11 cellular contexts compared by ENCODE assay signal in the genomic region with DNA sequence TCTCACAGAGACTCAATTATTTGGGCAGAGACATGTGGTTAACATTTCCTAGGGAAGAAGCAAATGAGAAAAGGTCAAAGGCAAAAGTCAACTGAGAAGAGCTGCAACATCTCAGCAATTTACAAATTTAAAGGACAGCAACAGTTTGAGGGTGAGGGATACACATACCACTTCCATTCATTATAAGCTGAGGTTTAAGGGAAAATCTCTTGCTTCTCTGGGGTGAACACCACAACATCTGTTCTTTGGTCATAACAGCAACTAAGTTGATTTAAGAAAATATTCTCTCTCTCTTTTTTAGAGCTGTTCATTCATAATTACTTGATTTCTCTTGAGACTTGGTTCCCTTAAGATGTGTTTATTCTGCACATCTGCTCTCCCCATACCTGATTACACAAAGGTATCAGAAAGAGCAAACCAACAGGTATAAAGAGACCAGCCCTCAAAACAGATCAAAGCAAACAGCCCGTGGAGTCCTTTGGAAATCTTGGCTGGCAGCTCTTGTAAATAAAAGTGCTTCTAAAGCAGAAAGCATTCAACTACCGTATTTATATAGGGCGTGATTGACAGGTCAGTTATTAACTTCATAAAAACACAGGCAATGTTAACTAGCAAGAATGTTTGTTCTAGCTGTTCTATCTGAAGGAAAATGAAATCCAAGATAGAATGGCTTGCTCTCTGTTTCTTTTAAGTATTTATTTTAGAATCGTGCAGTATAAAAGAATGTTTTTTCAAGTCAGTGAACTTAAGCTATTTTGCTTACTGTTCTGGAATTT.
DNase-seq lines count a peak whose midpoint lies in the region; ATAC-seq and TF ChIP-seq lines count a peak whose summit lies in the region.
"Had no signal": no experiment of that assay in that cellular context is flagged by ENCODE, and none has a peak within 500 bp of the region (broad histone marks: within the 10 kb centered on the region; RNA-seq: fewer than 3 reads in every experiment).

No MANE protein-coding gene starts in this region.

- DNase-seq in NCI-H2081 (lab: John Stamatoyannopoulos, UW) (peak; percentile 20 to 71), NCI-H2081 treated with DMSO at 0.1 percent for 48 hours (lab: John Stamatoyannopoulos, UW) (no peak), RPMI8226 (peak; percentile 7), left lung (no peak), tibial nerve (ENCODE audit: low spot score in 2 of 2) (no peak)
- no peak for DNase-seq in stimulated activated naive CD8-positive, alpha-beta T cell treated with anti-CD3 and anti-CD28 coated beads, Interleukin-15, Interleukin-2, amounts not matched to agents 100 U/mL and 50 U/mL, for 24 hours
- DNase-seq: ACHN; activated naive CD4-positive, alpha-beta T cell treated with Interleukin-2 at 50 U/mL for 16 hours; NK-92 treated with Interleukin-12 subunit alpha and Interleukin-12 subunit beta, amount 100 ng/mL, for 24 hours had no signal

- intact Hi-C loops in left lung (cut with DNase I), result no loop called here

- WGBS in tibial nerve, 2 donors, result 18 to 34% methylated on average over 4 of the region's 4 CpGs

- H3K36me3 ChIP-seq in left lung (no peaks in the 10 kb centered on the region), tibial nerve (no peaks in the 10 kb centered on the region)

- TF ChIP-seq CTCF in left lung (IDR thresholded peaks at IDR 0.05) (no peak), tibial nerve (IDR thresholded peaks at IDR 0.05) (no peak)

- H3K4me3 ChIP-seq in left lung, result no peak overlapping the region
- no peak overlapping the region for H3K4me3 ChIP-seq in tibial nerve

- TF ChIP-seq EP300 in tibial nerve (IDR thresholded peaks at IDR 0.05), result no peak

- H3K9me3 ChIP-seq in left lung, result no peaks in the 10 kb centered on the region
- H3K9me3 ChIP-seq in tibial nerve, result no peaks in the 10 kb centered on the region

- H3K27me3 ChIP-seq in left lung (no peaks in the 10 kb centered on the region), tibial nerve (no peaks in the 10 kb centered on the region)

- H3K4me1 ChIP-seq in left lung (peaks cover 32 to 44% of the 10 kb centered on the region in 2 donors), tibial nerve (peaks cover 0 to 84% (median 55%) of the 10 kb centered on the region in 4 donors)

- H3K27ac ChIP-seq in left lung (peak overlapping the region; percentile 15 to 51), tibial nerve (peak overlapping the region; percentile 39 to 84 (median 62))

- ATAC-seq in left lung (peak; percentile 80), HG02759 (IDR thresholded peaks at IDR 0.05; ENCODE audit: unreplicated experiment) (no peak)
- no peak for ATAC-seq in activated CD4-positive, CD25-positive, alpha-beta regulatory T cell treated with anti-CD3 and anti-CD28 coated beads, Interleukin-2, amount 50 U/mL, for 24 hours
- no peak for ATAC-seq in stimulated activated naive CD8-positive, alpha-beta T cell treated with anti-CD3 and anti-CD28 coated beads, Interleukin-15, Interleukin-2, amounts not matched to agents 100 U/mL and 50 U/mL, for 24 hours

- TF ChIP-seq POLR2A in tibial nerve (IDR thresholded peaks at IDR 0.05), result no peak

Comparison
In these comparisons a context has a peak if more than half of its experiments do, and no peak if none do; other contexts are left out.
1. DNase-seq: peak in NCI-H2081 (2 of 2) and RPMI8226 (single experiment); none in NCI-H2081 treated with DMSO at 0.1 percent for 48 hours (single experiment), left lung (0 of 2), tibial nerve (0 of 2) and stimulated activated naive CD8-positive, alpha-beta T cell treated with anti-CD3 and anti-CD28 coated beads, Interleukin-15, Interleukin-2, amounts not matched to agents 100 U/mL and 50 U/mL, for 24 hours (single experiment).